In genomic region chr16:27228036-27228435, GRCh38 we compare ENCODE assay signal across 1 cellular context.
TF ChIP-seq lines count a peak whose summit lies in the region.

No MANE protein-coding gene starts in this region.

TF ChIP-seq in HepG2, 621 proteins besides CTCF, POLR2A, EP300 and RAD21:
- peak; percentile 74; the same call in 1 of the 2 replicates for TF ChIP-seq CEBPB (IDR thresholded peaks at IDR 0.05; ENCODE audit: borderline replicate concordance, low read depth, low read length)
- TF ChIP-seq, protein P1, sequence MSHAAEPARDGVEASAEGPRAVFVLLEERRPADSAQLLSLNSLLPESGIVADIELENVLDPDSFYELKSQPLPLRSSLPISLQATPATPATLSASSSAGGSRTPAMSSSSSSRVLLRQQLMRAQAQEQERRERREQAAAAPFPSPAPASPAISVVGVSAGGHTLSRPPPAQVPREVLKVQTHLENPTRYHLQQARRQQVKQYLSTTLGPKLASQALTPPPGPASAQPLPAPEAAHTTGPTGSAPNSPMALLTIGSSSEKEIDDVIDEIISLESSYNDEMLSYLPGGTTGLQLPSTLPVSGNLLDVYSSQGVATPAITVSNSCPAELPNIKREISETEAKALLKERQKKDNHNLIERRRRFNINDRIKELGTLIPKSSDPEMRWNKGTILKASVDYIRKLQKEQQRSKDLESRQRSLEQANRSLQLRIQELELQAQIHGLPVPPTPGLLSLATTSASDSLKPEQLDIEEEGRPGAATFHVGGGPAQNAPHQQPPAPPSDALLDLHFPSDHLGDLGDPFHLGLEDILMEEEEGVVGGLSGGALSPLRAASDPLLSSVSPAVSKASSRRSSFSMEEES (CRISPR knock-in tag; IDR thresholded peaks at IDR 0.05), result no peak
- TF ChIP-seq ZNF740 (CRISPR knock-in tag; IDR thresholded peaks at IDR 0.05), result no peak
- no peak for TF ChIP-seq NPAS2 (CRISPR knock-in tag; IDR thresholded peaks at IDR 0.05; ENCODE audit: borderline replicate concordance)
- TF ChIP-seq, protein P2, sequence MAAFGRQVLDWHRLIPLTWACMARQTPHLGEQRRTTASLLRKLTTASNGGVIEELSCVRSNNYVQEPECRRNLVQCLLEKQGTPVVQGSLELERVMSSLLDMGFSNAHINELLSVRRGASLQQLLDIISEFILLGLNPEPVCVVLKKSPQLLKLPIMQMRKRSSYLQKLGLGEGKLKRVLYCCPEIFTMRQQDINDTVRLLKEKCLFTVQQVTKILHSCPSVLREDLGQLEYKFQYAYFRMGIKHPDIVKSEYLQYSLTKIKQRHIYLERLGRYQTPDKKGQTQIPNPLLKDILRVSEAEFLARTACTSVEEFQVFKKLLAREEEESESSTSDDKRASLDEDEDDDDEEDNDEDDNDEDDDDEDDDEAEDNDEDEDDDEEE (CRISPR knock-in tag; IDR thresholded peaks at IDR 0.05), result no peak
- TF ChIP-seq CEBPG (CRISPR knock-in tag; IDR thresholded peaks at IDR 0.05), result peak; percentile 60; the same call in 1 of the 2 replicates
- TF ChIP-seq SALL2 (CRISPR knock-in tag; IDR thresholded peaks at IDR 0.05), result no peak
- TF ChIP-seq ZNF564 (CRISPR knock-in tag; IDR thresholded peaks at IDR 0.05), result no peak
- TF ChIP-seq MED1 (CRISPR knock-in tag; IDR thresholded peaks at IDR 0.05), result no peak
- TF ChIP-seq LBX2 (CRISPR knock-in tag; IDR thresholded peaks at IDR 0.05; ENCODE audit: borderline replicate concordance), result no peak
- TF ChIP-seq ZNF749 (CRISPR knock-in tag; IDR thresholded peaks at IDR 0.05; ENCODE audit: borderline replicate concordance), result no peak
- no peak for TF ChIP-seq ZNF317 (CRISPR knock-in tag; IDR thresholded peaks at IDR 0.05)
